ENCODE assay signal across 8 cellular contexts in genomic region chr17:28041068-28041843, GRCh38. TPM values are rescaled to one million over a fixed set of nuclear protein-coding genes. Genes with fewer than 3 reads are reported as not detected.
DNase-seq lines count a peak whose midpoint lies in the region; ATAC-seq, FAIRE-seq and TF ChIP-seq lines count a peak whose summit lies in the region.

No MANE protein-coding gene starts in this region.

- no peaks in the 10 kb centered on the region for H3K9me3 ChIP-seq in MM.1S (replicated peaks; ENCODE audit: insufficient read depth, low read length)
- H3K9me3 ChIP-seq in neural cell (ENCODE audit: low read length) = no peaks in the 10 kb centered on the region

- H3F3A ChIP-seq in MM.1S (ENCODE audit: insufficient read depth, low read length) (no peaks in the 10 kb centered on the region; the same call in 1 of the 2 replicates), neural cell (ENCODE audit: insufficient read depth, low read length, poor library complexity, severe bottlenecking) (no peaks in the 10 kb centered on the region)

- no peaks in the 10 kb centered on the region for H3K27me3 ChIP-seq in MM.1S (replicated peaks; ENCODE audit: insufficient read depth, low read length)
- H3K27me3 ChIP-seq in neural cell (ENCODE audit: insufficient read depth, low read depth, low read length) = no peaks in the 10 kb centered on the region

- TF ChIP-seq EP300 in neural cell (conservative IDR thresholded peaks at IDR 0.05; ENCODE audit: poor library complexity, severe bottlenecking) = no peak

- no peaks in the 10 kb centered on the region for H4K20me1 ChIP-seq in MM.1S (ENCODE audit: insufficient read depth, low read length)
- no peaks in the 10 kb centered on the region for H4K20me1 ChIP-seq in neural cell (ENCODE audit: insufficient read depth)

- peaks cover 19% of the 10 kb centered on the region for H3K4me1 ChIP-seq in MM.1S (ENCODE audit: low read length)

- TF ChIP-seq RAD21 in neural cell (conservative IDR thresholded peaks at IDR 0.05) = peak; percentile 29

- H3K4me3 ChIP-seq in MM.1S (ENCODE audit: low read length) (peak overlapping the region; percentile 70), fibroblast of villous mesenchyme (ENCODE audit: low read depth, low read length) (peak overlapping the region; percentile 89), neural cell (ENCODE audit: low read length) (peak overlapping the region; percentile 83)

- peak overlapping the region; percentile 93 to 97 for H3K27ac Mint-ChIP-seq in stimulated activated naive CD8-positive, alpha-beta T cell treated with anti-CD3 and anti-CD28 coated beads, Interleukin-15, amount 100 ng/mL, for 72 hours

- ATAC-seq in stimulated activated naive CD8-positive, alpha-beta T cell treated with anti-CD3 and anti-CD28 coated beads, Interleukin-15, amount 100 ng/mL, for 72 hours = peak; percentile 95

- H3K79me2 ChIP-seq in MM.1S (ENCODE audit: low read length) (peaks cover 34% of the 10 kb centered on the region), neural cell (replicated peaks; ENCODE audit: insufficient read depth, low read length) (peaks cover 43% of the 10 kb centered on the region)

- H2AFZ ChIP-seq in MM.1S (ENCODE audit: low read length) (0 out of 2 replicates have a peak overlapping the region, but pooled peaks have one; percentile 72), neural cell (ENCODE audit: low read depth, low read length) (peak overlapping the region; percentile 48)

- H3K4me3 Mint-ChIP-seq in stimulated activated naive CD8-positive, alpha-beta T cell treated with anti-CD3 and anti-CD28 coated beads, Interleukin-15, amount 100 ng/mL, for 72 hours = peak overlapping the region; percentile 94 to 96

- no peaks in the 10 kb centered on the region for H3K9me3 Mint-ChIP-seq in stimulated activated naive CD8-positive, alpha-beta T cell treated with anti-CD3 and anti-CD28 coated beads, Interleukin-15, amount 100 ng/mL, for 72 hours

- FAIRE-seq in G401.6 (lab: Jason Lieb, UNC) = peak; percentile 99

- H3K27ac ChIP-seq in MM.1S (ENCODE audit: low read length) (peak overlapping the region; percentile 60; the same call in 1 of the 2 replicates), neural cell (ENCODE audit: low read length) (peak overlapping the region; percentile 58)

- peaks cover 63% of the 10 kb centered on the region for H3K4me1 Mint-ChIP-seq in stimulated activated naive CD8-positive, alpha-beta T cell treated with anti-CD3 and anti-CD28 coated beads, Interleukin-15, amount 100 ng/mL, for 72 hours

- no peaks in the 10 kb centered on the region for H3K9me2 ChIP-seq in MM.1S (replicated peaks; ENCODE audit: insufficient read depth, low read length)
- no peaks in the 10 kb centered on the region for H3K9me2 ChIP-seq in neural cell (ENCODE audit: insufficient read depth, low read length)

- no peaks in the 10 kb centered on the region for H3K27me3 Mint-ChIP-seq in stimulated activated naive CD8-positive, alpha-beta T cell treated with anti-CD3 and anti-CD28 coated beads, Interleukin-15, amount 100 ng/mL, for 72 hours

- H3K4me2 ChIP-seq in MM.1S (ENCODE audit: low read depth, low read length) (peak overlapping the region; percentile 51; the same call in 1 of the 2 replicates), neural cell (ENCODE audit: low read length) (no peak overlapping the region)

- DNase-seq in HCEC 1CT = peak; percentile 100
- peak; percentile 99 for DNase-seq in MM.1S
- peak; percentile 99 for DNase-seq in SHP77 treated with DMSO at 0.1 percent for 48 hours (lab: John Stamatoyannopoulos, UW)
- peak; percentile 99 for DNase-seq in activated gamma-delta T cell treated with Interleukin-2 at 50 U/mL for 16 hours
- DNase-seq in fibroblast of villous mesenchyme (ENCODE audit: low read depth) = peak; percentile 100
- peak; percentile 100 for DNase-seq in stimulated activated naive CD8-positive, alpha-beta T cell treated with anti-CD3 and anti-CD28 coated beads, Interleukin-15, amount 100 ng/mL, for 72 hours

- H3K36me3 ChIP-seq in MM.1S (replicated peaks; ENCODE audit: insufficient read depth, low read length) (no peaks in the 10 kb centered on the region), neural cell (ENCODE audit: insufficient read depth, low read length) (no peaks in the 10 kb centered on the region)

- H3K9ac ChIP-seq in MM.1S (ENCODE audit: low read length) (peak overlapping the region; percentile 35; the same call in 1 of the 2 replicates), neural cell (ENCODE audit: low read length) (peak overlapping the region; percentile 80)

- TF ChIP-seq CTCF in MM.1S (IDR thresholded peaks at IDR 0.05; ENCODE audit: low read length) (no peak), fibroblast of villous mesenchyme (IDR thresholded peaks at IDR 0.05; ENCODE audit: insufficient read depth, low read depth, low read length) (no peak), neural cell (IDR thresholded peaks at IDR 0.05; ENCODE audit: poor library complexity, severe bottlenecking) (peak; percentile 56)

TF ChIP-seq in neural cell, 6 proteins besides CTCF, POLR2A, EP300 and RAD21:
- TF ChIP-seq REST (IDR thresholded peaks at IDR 0.05; ENCODE audit: borderline replicate concordance) (no peak), MXI1 (conservative IDR thresholded peaks at IDR 0.05; ENCODE audit: poor library complexity, severe bottlenecking) (peak; percentile 41), TAF1 (IDR thresholded peaks at IDR 0.05; ENCODE audit: low read depth) (peak; percentile 73), POLR2AphosphoS5 (IDR thresholded peaks at IDR 0.05) (peak; percentile 88), EZH2 (IDR thresholded peaks at IDR 0.05; ENCODE audit: borderline replicate concordance, insufficient read depth, low read length, poor library complexity, severe bottlenecking) (no peak), SMC3 (conservative IDR thresholded peaks at IDR 0.05; ENCODE audit: poor library complexity) (no peak)

RNA-seq across cellular contexts. Expression of gene NLK, which starts 1.2 kb away (rescaled TPM):
- 17.7 and 33.7 TPM in 2 replicates for total RNA-seq in fibroblast of villous mesenchyme
- 67.1 and 81.7 TPM in 2 replicates for polyA plus RNA-seq in neural cell
- 118 and 128 TPM in 2 replicates for polyA minus RNA-seq in neural cell

Comparison
In these comparisons a context has a peak if more than half of its experiments do, and no peak if none do; other contexts are left out.
1. Peak in every context shown above with its lines: DNase-seq, ATAC-seq, H3K4me3 ChIP-seq and H3K27ac ChIP-seq.